17 cellular contexts compared by ENCODE assay signal in genomic region chr13:46495647-46496046, GRCh38. TPM values are rescaled to one million over a fixed set of nuclear protein-coding genes. Genes with fewer than 3 reads are reported as not detected.
DNase-seq lines count a peak whose midpoint lies in the region; ATAC-seq lines count a peak whose summit lies in the region.
"Had no signal": no experiment of that assay in that cellular context is flagged by ENCODE, and none has a peak within 500 bp of the region (broad histone marks: within the 10 kb centered on the region; RNA-seq: fewer than 3 reads in every experiment).

No MANE protein-coding gene starts in this region.

- no peak overlapping the region for H4K8ac ChIP-seq in mesenchymal stem cell (ENCODE audit: low read length)

- no peaks in the 10 kb centered on the region for H3K9me3 ChIP-seq in mesenchymal stem cell (ENCODE audit: control insufficient read depth, low read length)
- H3K9me3 ChIP-seq: MG63 had no signal

- H3K18ac ChIP-seq in mesenchymal stem cell (ENCODE audit: low read depth in 1 of 2, low read length in 2 of 2): no peak overlapping the region

- H3K79me1 ChIP-seq in mesenchymal stem cell (replicated peaks; ENCODE audit: low read length, poor library complexity, severe bottlenecking): no peaks in the 10 kb centered on the region

- peak; percentile 7 for DNase-seq in AG08395 (ENCODE audit: low spot score)
- DNase-seq in RPMI7951 (ENCODE audit: low read depth): peak; percentile 42
- DNase-seq in fibroblast of gingiva (ENCODE audit: low read depth): peak; percentile 55
- DNase-seq in mesenchymal stem cell: no peak
- no peak for DNase-seq in amniotic stem cell (lab: John Stamatoyannopoulos, UW)
- DNase-seq in Ammon's horn (ENCODE audit: low spot score): no peak
- no peak for DNase-seq in AG08396 (ENCODE audit: low spot score)
- DNase-seq: 8988T, DMS79, GDM1, KG1, MG63, NCI-H1092 treated with DMSO at 0.1 percent for 48 hours, NCI-H1694, NCI-H2107, NCI-H226 had no signal

- no peak overlapping the region for H2BK12ac ChIP-seq in mesenchymal stem cell (ENCODE audit: low read length in 2 of 2)

- no peak overlapping the region for H2AK5ac ChIP-seq in mesenchymal stem cell (ENCODE audit: low read length, severe bottlenecking)

- H4K91ac ChIP-seq in mesenchymal stem cell (ENCODE audit: low read length): no peak overlapping the region

- H2BK15ac ChIP-seq in mesenchymal stem cell (ENCODE audit: low read depth, poor library complexity, severe bottlenecking): no peak overlapping the region

- H3K27me3 ChIP-seq in mesenchymal stem cell (ENCODE audit: control insufficient read depth in 1 of 2, insufficient read depth in 1 of 2, low read length in 2 of 2): no peaks in the 10 kb centered on the region
- H3K27me3 ChIP-seq: MG63 had no signal

- H3K9ac ChIP-seq in mesenchymal stem cell (ENCODE audit: low read length): peak overlapping the region; percentile 40

- no peak overlapping the region for H3K23ac ChIP-seq in mesenchymal stem cell (ENCODE audit: low read length in 2 of 2)

- no peak overlapping the region for H3K14ac ChIP-seq in mesenchymal stem cell (ENCODE audit: low read length in 2 of 2)

- no peak overlapping the region for H2AFZ ChIP-seq in mesenchymal stem cell (ENCODE audit: low read depth, low read length)

- no peak overlapping the region for H3K4ac ChIP-seq in mesenchymal stem cell (ENCODE audit: low read depth in 1 of 2, low read length in 2 of 2)

- no peaks in the 10 kb centered on the region for H3K36me3 ChIP-seq in mesenchymal stem cell (ENCODE audit: control insufficient read depth in 1 of 2, insufficient read depth in 2 of 2, low read depth in 1 of 2, low read length in 2 of 2)
- H3K36me3 ChIP-seq: MG63 had no signal

- no peak overlapping the region for H2BK5ac ChIP-seq in mesenchymal stem cell (ENCODE audit: low read depth, low read length, poor library complexity, severe bottlenecking)

- 78% methylated on average over 3 of the region's 4 CpGs for WGBS in mesenchymal stem cell

- no peak overlapping the region for H3K4me2 ChIP-seq in mesenchymal stem cell (ENCODE audit: low read length, poor library complexity, severe bottlenecking)

- peaks cover 1% of the 10 kb centered on the region for H3K4me1 ChIP-seq in mesenchymal stem cell (ENCODE audit: control insufficient read depth, insufficient read depth, low read depth, low read length)

- no peak for ATAC-seq in GM21717 (IDR thresholded peaks at IDR 0.05; ENCODE audit: unreplicated experiment)

- H3K4me3 ChIP-seq in mesenchymal stem cell (ENCODE audit: insufficient read depth in 1 of 2, low read depth in 1 of 2, low read length in 2 of 2): peak overlapping the region in 1 of 2 experiments; percentile 31
- H3K4me3 ChIP-seq: MG63 had no signal

- no peak overlapping the region for H2BK120ac ChIP-seq in mesenchymal stem cell (ENCODE audit: low read depth, low read length)

- H3K27ac ChIP-seq in mesenchymal stem cell (ENCODE audit: low read length, poor library complexity, severe bottlenecking): no peak overlapping the region

RNA-seq across cellular contexts. Expression of gene LRCH1, which starts 57.3 kb away (rescaled TPM):
- total RNA-seq in RPMI7951 (2014; rRNA removed; shearing (Covaris generic)): 5.8 TPM in 2 replicates
- 8.2 TPM for polyA plus RNA-seq in mesenchymal stem cell (2013, experiment 1 of 2)
- 7.9 TPM for polyA plus RNA-seq in mesenchymal stem cell (2013, experiment 2 of 2)

Comparison
In these comparisons a context has a peak if more than half of its experiments do, and no peak if none do; other contexts are left out.
1. DNase-seq: peak in AG08395 (single experiment), RPMI7951 (single experiment) and fibroblast of gingiva (single experiment); none in mesenchymal stem cell (single experiment), amniotic stem cell (single experiment), Ammon's horn (single experiment) and AG08396 (single experiment).